Comparison of ENCODE assay signal across 26 cellular contexts in genomic region chr21:15953551-15954116, GRCh38.
"Had no signal": no experiment of that assay in that cellular context is flagged by ENCODE, and none has a peak within 500 bp of the region (broad histone marks: within the 10 kb centered on the region; RNA-seq: fewer than 3 reads in every experiment).

No MANE protein-coding gene starts in this region.

- H3K27me3 ChIP-seq: colonic mucosa, esophagus squamous epithelium, gastroesophageal sphincter, heart left ventricle, hepatocyte, left lung had no signal

- H2AFZ ChIP-seq: hepatocyte had no signal

- H3K36me3 ChIP-seq: colonic mucosa, esophagus squamous epithelium, gastroesophageal sphincter, heart left ventricle, left lung, lower lobe of right lung had no signal

- FAIRE-seq: endometrium had no signal

- H3K4me3 Mint-ChIP-seq: dendritic cell treated with granulocyte-macrophage colony-stimulating factor and Interleukin-4, amounts not matched to agents 40 ng/mL and 50 ng/mL, for 4 days; effector memory CD8-positive, alpha-beta T cell; endodermal cell; immature natural killer cell; mesothelial cell of epicardium; naive B cell had no signal

- DNase-seq: colonic mucosa; cortex of kidney; effector CD8-positive, alpha-beta T cell; effector memory CD8-positive, alpha-beta T cell; endodermal cell; erythroblast; esophagus squamous epithelium; foreskin fibroblast; foreskin melanocyte; heart left ventricle; hypothalamus; immature natural killer cell; islet precursor cell; left cardiac atrium; left lung; left ventricle myocardium superior; lower lobe of right lung; mesenchymal stem cell; mucosa of descending colon; naive B cell had no signal

- H3K4me2 ChIP-seq: hepatocyte had no signal

- H3K27me3 Mint-ChIP-seq: dendritic cell treated with granulocyte-macrophage colony-stimulating factor and Interleukin-4, amounts not matched to agents 40 ng/mL and 50 ng/mL, for 4 days; naive B cell had no signal

- H3K27ac ChIP-seq: colonic mucosa, epithelial cell of prostate, esophagus squamous epithelium, gastroesophageal sphincter, heart left ventricle, hepatocyte, left lung, lower lobe of right lung had no signal

- H3K4me1 Mint-ChIP-seq: immature natural killer cell, naive B cell had no signal

- H3K27ac Mint-ChIP-seq: dendritic cell treated with granulocyte-macrophage colony-stimulating factor and Interleukin-4, amounts not matched to agents 40 ng/mL and 50 ng/mL, for 4 days; effector memory CD8-positive, alpha-beta T cell; endodermal cell; immature natural killer cell; mesothelial cell of epicardium; naive B cell had no signal

- H3K79me2 ChIP-seq: hepatocyte had no signal

- H3K9me3 ChIP-seq: colonic mucosa had no signal

- H3K4me3 ChIP-seq: colonic mucosa, esophagus squamous epithelium, gastroesophageal sphincter, heart left ventricle, hepatocyte, left lung, lower lobe of right lung, mucosa of descending colon had no signal

- H3K4me1 ChIP-seq: colonic mucosa, esophagus squamous epithelium, gastroesophageal sphincter, heart left ventricle, left lung, lower lobe of right lung had no signal
